ENCODE assay signal across 11 cellular contexts in the genomic region with DNA sequence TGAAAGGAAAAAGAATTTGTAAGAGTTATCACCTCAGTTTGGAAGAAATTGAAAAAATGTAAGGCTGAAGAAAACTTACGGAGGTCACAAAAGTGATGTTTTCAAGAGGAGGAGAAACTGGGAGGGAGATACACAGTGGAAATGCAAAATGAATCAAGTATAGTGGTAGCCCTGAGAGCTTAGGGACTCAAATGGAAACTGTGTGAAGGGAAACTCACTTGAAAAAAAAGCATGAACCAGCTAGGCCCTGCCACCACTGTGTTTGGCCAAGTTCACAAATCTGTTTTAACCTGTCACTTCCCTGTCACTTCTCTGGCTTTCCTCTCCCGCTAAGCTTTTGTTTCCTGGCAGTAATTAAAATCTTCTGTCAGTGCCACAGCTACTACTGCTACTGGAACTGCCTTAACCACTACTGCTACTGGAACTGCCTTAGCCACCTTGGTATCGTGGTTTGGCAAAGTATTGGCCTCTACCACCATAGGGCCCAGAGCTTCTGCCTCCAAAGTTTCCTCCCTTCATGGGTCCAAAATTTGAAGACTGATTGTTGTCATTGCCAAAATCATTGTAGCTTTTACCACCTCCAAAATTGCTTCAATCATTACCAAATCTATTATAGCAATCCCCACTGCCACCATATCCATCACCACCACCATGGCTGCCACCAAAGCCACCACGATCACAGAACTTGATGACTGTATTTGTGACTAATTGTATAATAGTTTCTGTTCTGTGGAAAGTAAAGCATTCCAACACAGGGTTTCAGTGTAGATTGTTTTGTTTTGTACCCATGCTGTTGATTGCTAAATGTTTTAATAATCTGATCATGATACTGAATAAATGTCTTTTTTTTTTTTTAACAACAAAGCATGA. TPM values are rescaled to one million over a fixed set of nuclear protein-coding genes. Genes with fewer than 3 reads are reported as not detected.
DNase-seq lines count a peak whose midpoint lies in the region; ATAC-seq and TF ChIP-seq lines count a peak whose summit lies in the region.
"Had no signal": no experiment of that assay in that cellular context is flagged by ENCODE, and none has a peak within 500 bp of the region (broad histone marks: within the 10 kb centered on the region; RNA-seq: fewer than 3 reads in every experiment).

No MANE protein-coding gene starts in this region.

- TF ChIP-seq POLR2A in heart left ventricle (IDR thresholded peaks at IDR 0.05): no peak

- peak overlapping the region; percentile 37 for H3K27ac Mint-ChIP-seq in activated CD4-positive, alpha-beta T cell treated with anti-CD3 and anti-CD28 coated beads, Interleukin-2, amount 10 ng/mL, durations not matched to agents 24 days and 14 days
- H3K27ac Mint-ChIP-seq in natural killer cell treated with Interleukin-12 subunit alpha and Interleukin-12 subunit beta and Interleukin-15 and Interleukin-18, amount 100 ng/mL, for 72 hours: peak overlapping the region; percentile 46 to 66

- H3K27me3 ChIP-seq in colonic mucosa (no peaks in the 10 kb centered on the region), heart left ventricle (no peaks in the 10 kb centered on the region)

- WGBS in heart left ventricle, 4 donors: 68 to 71% (median 69%) methylated on average over 4 of the region's 4 CpGs

- H3K4me1 Mint-ChIP-seq in activated CD4-positive, alpha-beta T cell treated with anti-CD3 and anti-CD28 coated beads, Interleukin-2, amount 10 ng/mL, durations not matched to agents 24 days and 14 days: peaks cover 17% of the 10 kb centered on the region
- peaks cover 15 to 17% of the 10 kb centered on the region in 2 donors for H3K4me1 Mint-ChIP-seq in natural killer cell treated with Interleukin-12 subunit alpha and Interleukin-12 subunit beta and Interleukin-15 and Interleukin-18, amount 100 ng/mL, for 72 hours (ENCODE audit: low read depth in 2 of 2)

- TF ChIP-seq CTCF in colonic mucosa (IDR thresholded peaks at IDR 0.05) (no peak), foreskin fibroblast (IDR thresholded peaks at IDR 0.05; ENCODE audit: low read depth, low read length) (no peak), heart left ventricle (IDR thresholded peaks at IDR 0.05) (no peak)

- intact Hi-C loops in activated CD4-positive, alpha-beta T cell treated with anti-CD3 and anti-CD28 coated beads, Interleukin-2, amount 10 ng/mL, durations not matched to agents 24 days and 14 days (cut with micrococcal nuclease): loop anchor here (10.0 kb wide), 1 partner anchor 1620 kb away; no protein-coding TSS in a partner anchor
- intact Hi-C loops in colonic mucosa (cut with DNase I): no loop called here
- intact Hi-C loops in heart left ventricle (cut with DNase I): loop anchor here in 1 of 10 donors (5.0 kb wide), 1 partner anchor 467 kb away; no protein-coding TSS in a partner anchor

- no peak overlapping the region for H3K9ac ChIP-seq in colonic mucosa (ENCODE audit: low read depth in 2 of 2, low read length in 2 of 2)

- no peaks in the 10 kb centered on the region for H3K9me3 ChIP-seq in colonic mucosa
- no peaks in the 10 kb centered on the region for H3K9me3 ChIP-seq in heart left ventricle

- no peaks in the 10 kb centered on the region for H3K36me3 ChIP-seq in colonic mucosa
- peaks cover 0 to 70% (median 52%) of the 10 kb centered on the region in 9 donors for H3K36me3 ChIP-seq in heart left ventricle

- no peak for DNase-seq in activated CD4-positive, alpha-beta T cell treated with anti-CD3 and anti-CD28 coated beads, Interleukin-2, amount 10 ng/mL, durations not matched to agents 24 days and 14 days
- DNase-seq in activated CD4-positive, alpha-beta T cell treated with anti-CD3 and anti-CD28 coated beads, Interleukin-2, amount 50 U/mL, for 4 hours: no peak
- no peak for DNase-seq in natural killer cell treated with Interleukin-12 subunit alpha and Interleukin-12 subunit beta and Interleukin-15 and Interleukin-18, amount 100 ng/mL, for 72 hours (ENCODE audit: low spot score)
- no peak for DNase-seq in colonic mucosa
- no peak for DNase-seq in foreskin fibroblast
- no peak for DNase-seq in heart left ventricle
- DNase-seq: ACHN, NCI-H2081, T-helper 1 cell had no signal

- H3K36me3 Mint-ChIP-seq in activated CD4-positive, alpha-beta T cell treated with anti-CD3 and anti-CD28 coated beads, Interleukin-2, amount 10 ng/mL, durations not matched to agents 24 days and 14 days (ENCODE audit: low read depth): peaks cover 30% of the 10 kb centered on the region
- H3K36me3 Mint-ChIP-seq in natural killer cell treated with Interleukin-12 subunit alpha and Interleukin-12 subunit beta and Interleukin-15 and Interleukin-18, amount 100 ng/mL, for 72 hours: peaks cover 11% of the 10 kb centered on the region

- no peak overlapping the region for H3K4me3 Mint-ChIP-seq in activated CD4-positive, alpha-beta T cell treated with anti-CD3 and anti-CD28 coated beads, Interleukin-2, amount 10 ng/mL, durations not matched to agents 24 days and 14 days
- no peak overlapping the region for H3K4me3 Mint-ChIP-seq in natural killer cell treated with Interleukin-12 subunit alpha and Interleukin-12 subunit beta and Interleukin-15 and Interleukin-18, amount 100 ng/mL, for 72 hours

- ATAC-seq in GM21717 (IDR thresholded peaks at IDR 0.05; ENCODE audit: unreplicated experiment): peak; percentile 77
- peak; percentile 68 for ATAC-seq in HG03432 (IDR thresholded peaks at IDR 0.05; ENCODE audit: unreplicated experiment)
- no peak for ATAC-seq in natural killer cell treated with Interleukin-12 subunit alpha and Interleukin-12 subunit beta and Interleukin-15 and Interleukin-18, amount 100 ng/mL, for 72 hours
- no peak for ATAC-seq in heart left ventricle

- H3K4me1 ChIP-seq in colonic mucosa (no peaks in the 10 kb centered on the region), heart left ventricle (peaks cover 0 to 19% (median 3%) of the 10 kb centered on the region in 12 donors)

- H3K4me3 ChIP-seq in colonic mucosa: no peak overlapping the region
- H3K4me3 ChIP-seq in foreskin fibroblast (ENCODE audit: low read depth in 1 of 2, low read length in 2 of 2): no peak overlapping the region
- no peak overlapping the region for H3K4me3 ChIP-seq in heart left ventricle

- H3K27me3 Mint-ChIP-seq in activated CD4-positive, alpha-beta T cell treated with anti-CD3 and anti-CD28 coated beads, Interleukin-2, amount 10 ng/mL, durations not matched to agents 24 days and 14 days: no peaks in the 10 kb centered on the region
- no peaks in the 10 kb centered on the region for H3K27me3 Mint-ChIP-seq in natural killer cell treated with Interleukin-12 subunit alpha and Interleukin-12 subunit beta and Interleukin-15 and Interleukin-18, amount 100 ng/mL, for 72 hours

- no peak overlapping the region for H3K27ac ChIP-seq in colonic mucosa
- H3K27ac ChIP-seq in heart left ventricle: no peak overlapping the region

- no peaks in the 10 kb centered on the region for H3K9me3 Mint-ChIP-seq in activated CD4-positive, alpha-beta T cell treated with anti-CD3 and anti-CD28 coated beads, Interleukin-2, amount 10 ng/mL, durations not matched to agents 24 days and 14 days
- no peaks in the 10 kb centered on the region for H3K9me3 Mint-ChIP-seq in natural killer cell treated with Interleukin-12 subunit alpha and Interleukin-12 subunit beta and Interleukin-15 and Interleukin-18, amount 100 ng/mL, for 72 hours

RNA-seq across cellular contexts. Expression of a gene that starts 41.5 kb away (rescaled TPM):
- 59.0 and 60.6 TPM in 2 replicates for total RNA-seq in activated CD4-positive, alpha-beta T cell treated with anti-CD3 and anti-CD28 coated beads, Interleukin-2, amount 10 ng/mL, durations not matched to agents 24 days and 14 days
- total RNA-seq in natural killer cell treated with Interleukin-12 subunit alpha and Interleukin-12 subunit beta and Interleukin-15 and Interleukin-18, amount 100 ng/mL, for 72 hours: 10 to 100 TPM; 42.6 to 44.7 TPM
- 10 to 100 TPM; 34.5 to 41.2 TPM for total RNA-seq in colonic mucosa
- 10 to 100 TPM; 21.2 to 36.3 (median 30.3) TPM for total RNA-seq in heart left ventricle
- 10 to 100 TPM in 1 of 2 donors, 1 to 10 TPM in 1; 9.1 to 18.5 TPM for polyA plus RNA-seq in heart left ventricle

Comparison
In these comparisons a context has a peak if more than half of its experiments do, and no peak if none do; other contexts are left out.
1. ATAC-seq: peak in GM21717 (single experiment) and HG03432 (single experiment); none in natural killer cell treated with Interleukin-12 subunit alpha and Interleukin-12 subunit beta and Interleukin-15 and Interleukin-18, amount 100 ng/mL, for 72 hours (0 of 2) and heart left ventricle (0 of 4).